In the genomic region with DNA sequence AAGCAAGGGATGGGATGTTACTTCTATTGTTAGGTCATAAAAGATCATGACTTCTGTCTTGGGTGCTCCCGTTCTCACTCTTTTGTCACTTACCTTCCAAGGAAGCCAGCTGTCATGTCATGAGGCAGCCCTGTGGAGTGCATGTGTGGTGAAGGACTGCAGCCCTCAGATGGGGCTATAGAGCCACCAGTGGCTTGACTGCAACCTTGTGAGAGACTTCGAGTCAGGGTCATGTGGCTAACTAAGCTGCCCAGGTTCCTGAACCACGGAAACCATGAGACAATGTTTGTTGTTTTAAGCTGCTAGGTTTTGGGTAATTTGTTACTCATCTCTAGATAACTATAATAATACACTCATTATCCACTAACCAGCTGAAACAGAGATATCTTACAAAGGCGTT, we compare ENCODE assay signal across 11 cellular contexts.
A peak's percentile ranks its signal among the peaks of the same experiment; 100 is the strongest.
DNase-seq lines count a peak whose midpoint lies in the region; ATAC-seq and TF ChIP-seq lines count a peak whose summit lies in the region.
"Had no signal": no experiment of that assay in that cellular context is flagged by ENCODE, and none has a peak within 500 bp of the region (broad histone marks: within the 10 kb centered on the region; RNA-seq: fewer than 3 reads in every experiment).

No MANE protein-coding gene starts in this region.

- H3K4me3 Mint-ChIP-seq in activated naive CD8-positive, alpha-beta T cell treated with anti-CD3 and anti-CD28 coated beads, Interleukin-2, amount 50 U/mL, for 24 hours = no peak overlapping the region
- no peak overlapping the region for H3K4me3 Mint-ChIP-seq in activated CD4-positive, alpha-beta memory T cell treated with anti-CD3 and anti-CD28 coated beads, Interleukin-2, amount 10 ng/mL, durations not matched to agents 7 days and 5 days
- H3K4me3 Mint-ChIP-seq: activated naive CD4-positive, alpha-beta T cell treated with anti-CD3 and anti-CD28 coated beads, Interleukin-2, amount 50 U/mL, for 24 hours had no signal

- H4K20me1 ChIP-seq in MM.1S (ENCODE audit: insufficient read depth, low read length) (no peaks in the 10 kb centered on the region), mammary epithelial cell (ENCODE audit: insufficient read depth, low read length) (no peaks in the 10 kb centered on the region)

- no peaks in the 10 kb centered on the region for H3K36me3 ChIP-seq in MM.1S (replicated peaks; ENCODE audit: insufficient read depth, low read length)
- H3K36me3 ChIP-seq in mammary epithelial cell (ENCODE audit: insufficient read depth, low read length) = no peaks in the 10 kb centered on the region

- H3K79me2 ChIP-seq in MM.1S (ENCODE audit: low read length) = no peaks in the 10 kb centered on the region
- H3K79me2 ChIP-seq in mammary epithelial cell (ENCODE audit: insufficient read depth, low read length) = no peaks in the 10 kb centered on the region

- no peaks in the 10 kb centered on the region for H3K36me3 Mint-ChIP-seq in activated naive CD8-positive, alpha-beta T cell treated with anti-CD3 and anti-CD28 coated beads, Interleukin-2, amount 50 U/mL, for 24 hours (ENCODE audit: low read depth)
- no peaks in the 10 kb centered on the region for H3K36me3 Mint-ChIP-seq in activated CD4-positive, alpha-beta memory T cell treated with anti-CD3 and anti-CD28 coated beads, Interleukin-2, amount 10 ng/mL, durations not matched to agents 7 days and 5 days (ENCODE audit: low read depth)
- H3K36me3 Mint-ChIP-seq: activated naive CD4-positive, alpha-beta T cell treated with anti-CD3 and anti-CD28 coated beads, Interleukin-2, amount 50 U/mL, for 24 hours had no signal

- H3K9ac ChIP-seq in MM.1S (ENCODE audit: low read length) (no peak overlapping the region), mammary epithelial cell (ENCODE audit: insufficient read depth, low read length) (no peak overlapping the region)

- no peak overlapping the region for H2AFZ ChIP-seq in MM.1S (ENCODE audit: low read length)
- no peak overlapping the region for H2AFZ ChIP-seq in mammary epithelial cell (ENCODE audit: low read depth, low read length)

- H3K4me3 ChIP-seq in MM.1S (ENCODE audit: low read length) (no peak overlapping the region), mammary epithelial cell (replicated peaks in 1 of 3; ENCODE audit: insufficient read depth in 1 of 3, low read depth in 2 of 3, low read length in 3 of 3) (no peak overlapping the region)

- intact Hi-C loops in mammary epithelial cell (cut with micrococcal nuclease) = loop anchor here (2.0 kb wide), 1 partner anchor 530 kb away; no protein-coding TSS in a partner anchor

- CTCF ChIA-PET in mammary epithelial cell (lab: Charles Lee; ENCODE audit: low non-redundant PET) = interaction anchor here (0.5 to 0.7 kb wide), 3 partner anchors 249 to 335 kb away, joined by 3 to 9 read pairs (median 4); no protein-coding TSS in a partner anchor
- CTCF ChIA-PET in activated CD4-positive, alpha-beta memory T cell treated with anti-CD3 and anti-CD28 coated beads, Interleukin-2, amount 10 ng/mL, durations not matched to agents 7 days and 5 days (lab: Charles Lee) = no interaction called here

- POLR2A ChIA-PET in activated CD4-positive, alpha-beta memory T cell treated with anti-CD3 and anti-CD28 coated beads, Interleukin-2, amount 10 ng/mL, durations not matched to agents 7 days and 5 days (lab: Charles Lee) = no interaction called here

- peaks cover 18% of the 10 kb centered on the region for H3K9me3 Mint-ChIP-seq in activated naive CD8-positive, alpha-beta T cell treated with anti-CD3 and anti-CD28 coated beads, Interleukin-2, amount 50 U/mL, for 24 hours
- peaks cover 25% of the 10 kb centered on the region for H3K9me3 Mint-ChIP-seq in activated CD4-positive, alpha-beta memory T cell treated with anti-CD3 and anti-CD28 coated beads, Interleukin-2, amount 10 ng/mL, durations not matched to agents 7 days and 5 days

- dilution Hi-C loops in mammary epithelial cell (cut with HindIII; ENCODE audit: low sequenced_read_pairs) = no loop called here

- BruUV-seq in mammary epithelial cell (replicated peaks; lab: Mats Ljungman, UMichigan) = no TSS peak

- H3K4me2 ChIP-seq in MM.1S (ENCODE audit: low read depth, low read length) (no peak overlapping the region), mammary epithelial cell (ENCODE audit: insufficient read depth, low read depth, low read length) (no peak overlapping the region)

- H3K9me3 ChIP-seq in MM.1S (replicated peaks; ENCODE audit: insufficient read depth, low read length) = no peaks in the 10 kb centered on the region
- H3K9me3 ChIP-seq in mammary epithelial cell (replicated peaks; ENCODE audit: insufficient read depth, low read length) = no peaks in the 10 kb centered on the region

- H3K27me3 ChIP-seq in MM.1S (replicated peaks; ENCODE audit: insufficient read depth, low read length) (no peaks in the 10 kb centered on the region), mammary epithelial cell (ENCODE audit: insufficient read depth, low read length) (no peaks in the 10 kb centered on the region)

- TF ChIP-seq CTCF in MM.1S (IDR thresholded peaks at IDR 0.05; ENCODE audit: low read length) (peak; percentile 39), mammary epithelial cell (conservative IDR thresholded peaks at IDR 0.05 in 1 of 2, IDR thresholded peaks at IDR 0.05 in 1 of 2; ENCODE audit: extremely low read depth in 1 of 2, insufficient read depth in 1 of 2, low read depth in 1 of 2, low read length in 2 of 2) (peak; percentile 9 to 47)

- 62% methylated on average over 4 of the region's 4 CpGs for WGBS in mammary epithelial cell (ENCODE audit: low coverage, missing lambda C conversion rate)

- no peak for ATAC-seq in activated naive CD8-positive, alpha-beta T cell treated with anti-CD3 and anti-CD28 coated beads, Interleukin-2, amount 50 U/mL, for 24 hours

- no peaks in the 10 kb centered on the region for H3K27me3 Mint-ChIP-seq in activated naive CD8-positive, alpha-beta T cell treated with anti-CD3 and anti-CD28 coated beads, Interleukin-2, amount 50 U/mL, for 24 hours
- H3K27me3 Mint-ChIP-seq in activated CD4-positive, alpha-beta memory T cell treated with anti-CD3 and anti-CD28 coated beads, Interleukin-2, amount 10 ng/mL, durations not matched to agents 7 days and 5 days = no peaks in the 10 kb centered on the region
- H3K27me3 Mint-ChIP-seq: activated naive CD4-positive, alpha-beta T cell treated with anti-CD3 and anti-CD28 coated beads, Interleukin-2, amount 50 U/mL, for 24 hours had no signal

- H3K27ac ChIP-seq in MM.1S (ENCODE audit: low read length) (no peak overlapping the region), mammary epithelial cell (ENCODE audit: insufficient read depth, low read depth, low read length) (no peak overlapping the region)
- H3K27ac ChIP-seq: VCaP had no signal

- H3K4me1 ChIP-seq in MM.1S (ENCODE audit: low read length) (peaks cover 1% of the 10 kb centered on the region; the same call in 1 of the 2 replicates), mammary epithelial cell (ENCODE audit: insufficient read depth, low read length) (no peaks in the 10 kb centered on the region)

- H3K4me1 Mint-ChIP-seq in activated naive CD8-positive, alpha-beta T cell treated with anti-CD3 and anti-CD28 coated beads, Interleukin-2, amount 50 U/mL, for 24 hours = no peaks in the 10 kb centered on the region
- no peaks in the 10 kb centered on the region for H3K4me1 Mint-ChIP-seq in activated CD4-positive, alpha-beta memory T cell treated with anti-CD3 and anti-CD28 coated beads, Interleukin-2, amount 10 ng/mL, durations not matched to agents 7 days and 5 days
- H3K4me1 Mint-ChIP-seq: activated naive CD4-positive, alpha-beta T cell treated with anti-CD3 and anti-CD28 coated beads, Interleukin-2, amount 50 U/mL, for 24 hours had no signal

- DNase-seq in H4 (ENCODE audit: low spot score) = peak; percentile 50
- DNase-seq in MM.1S = peak; percentile 28
- peak; percentile 59 for DNase-seq in mammary epithelial cell
- peak; percentile 83 for DNase-seq in kidney tubule cell (ENCODE audit: low spot score)
- DNase-seq in activated naive CD8-positive, alpha-beta T cell treated with anti-CD3 and anti-CD28 coated beads, Interleukin-2, amount 50 U/mL, for 24 hours = no peak
- DNase-seq in activated CD4-positive, alpha-beta memory T cell treated with anti-CD3 and anti-CD28 coated beads, Interleukin-2, amount 10 ng/mL, durations not matched to agents 7 days and 5 days = no peak
- no peak for DNase-seq in cortex of kidney (lab: John Stamatoyannopoulos, UW)
- DNase-seq: activated CD8-positive, alpha-beta memory T cell treated with anti-CD3 and anti-CD28 coated beads, Interleukin-2, amount 50 U/mL, for 48 hours; NCI-H2029 had no signal

- no peak overlapping the region for H3K27ac Mint-ChIP-seq in activated naive CD8-positive, alpha-beta T cell treated with anti-CD3 and anti-CD28 coated beads, Interleukin-2, amount 50 U/mL, for 24 hours
- H3K27ac Mint-ChIP-seq in activated CD4-positive, alpha-beta memory T cell treated with anti-CD3 and anti-CD28 coated beads, Interleukin-2, amount 10 ng/mL, durations not matched to agents 7 days and 5 days = no peak overlapping the region
- H3K27ac Mint-ChIP-seq: activated naive CD4-positive, alpha-beta T cell treated with anti-CD3 and anti-CD28 coated beads, Interleukin-2, amount 50 U/mL, for 24 hours had no signal

- in situ Hi-C loops in mammary epithelial cell (cut with MboI; ENCODE audit: low sequenced_read_pairs in 2 of 2) = no loop called here

- H3K9me2 ChIP-seq in MM.1S (replicated peaks; ENCODE audit: insufficient read depth, low read length) = no peaks in the 10 kb centered on the region

- H3F3A ChIP-seq in MM.1S (ENCODE audit: insufficient read depth, low read length) = no peaks in the 10 kb centered on the region

Comparison
In these comparisons a context has a peak if more than half of its experiments do, and no peak if none do; other contexts are left out.
1. DNase-seq: peak in H4 (single experiment), MM.1S (single experiment), mammary epithelial cell (single experiment) and kidney tubule cell (single experiment); none in activated naive CD8-positive, alpha-beta T cell treated with anti-CD3 and anti-CD28 coated beads, Interleukin-2, amount 50 U/mL, for 24 hours (single experiment), activated CD4-positive, alpha-beta memory T cell treated with anti-CD3 and anti-CD28 coated beads, Interleukin-2, amount 10 ng/mL, durations not matched to agents 7 days and 5 days (single experiment) and cortex of kidney (single experiment).